ENCODE assay signal across 17 cellular contexts in genomic region chr5:108528655-108529054, GRCh38.
"Had no signal": no experiment of that assay in that cellular context is flagged by ENCODE, and none has a peak within 500 bp of the region (broad histone marks: within the 10 kb centered on the region; RNA-seq: fewer than 3 reads in every experiment).

No MANE protein-coding gene starts in this region.

- DNase-seq: effector memory CD8-positive, alpha-beta T cell; gastrocnemius medialis; heart right ventricle; hypothalamus; islet precursor cell; naive thymus-derived CD4-positive, alpha-beta T cell; nephron progenitor cell; psoas muscle; retina; right lobe of liver; spleen; stimulated activated CD4-positive, alpha-beta T cell treated with anti-CD3 and anti-CD28 coated beads, Interleukin-15, amount 100 ng/mL, for 24 hours; stimulated activated CD4-positive, alpha-beta T cell treated with anti-CD3 and anti-CD28 coated beads, Interleukin-1b, Interleukin-23, amount 100 ng/mL, for 48 hours; stimulated activated CD4-positive, alpha-beta T cell treated with anti-CD3 and anti-CD28 coated beads, Interleukin-4, amount 100 ng/mL, for 24 hours; tibial artery; upper lobe of left lung; uterus had no signal
